In the genomic region with DNA sequence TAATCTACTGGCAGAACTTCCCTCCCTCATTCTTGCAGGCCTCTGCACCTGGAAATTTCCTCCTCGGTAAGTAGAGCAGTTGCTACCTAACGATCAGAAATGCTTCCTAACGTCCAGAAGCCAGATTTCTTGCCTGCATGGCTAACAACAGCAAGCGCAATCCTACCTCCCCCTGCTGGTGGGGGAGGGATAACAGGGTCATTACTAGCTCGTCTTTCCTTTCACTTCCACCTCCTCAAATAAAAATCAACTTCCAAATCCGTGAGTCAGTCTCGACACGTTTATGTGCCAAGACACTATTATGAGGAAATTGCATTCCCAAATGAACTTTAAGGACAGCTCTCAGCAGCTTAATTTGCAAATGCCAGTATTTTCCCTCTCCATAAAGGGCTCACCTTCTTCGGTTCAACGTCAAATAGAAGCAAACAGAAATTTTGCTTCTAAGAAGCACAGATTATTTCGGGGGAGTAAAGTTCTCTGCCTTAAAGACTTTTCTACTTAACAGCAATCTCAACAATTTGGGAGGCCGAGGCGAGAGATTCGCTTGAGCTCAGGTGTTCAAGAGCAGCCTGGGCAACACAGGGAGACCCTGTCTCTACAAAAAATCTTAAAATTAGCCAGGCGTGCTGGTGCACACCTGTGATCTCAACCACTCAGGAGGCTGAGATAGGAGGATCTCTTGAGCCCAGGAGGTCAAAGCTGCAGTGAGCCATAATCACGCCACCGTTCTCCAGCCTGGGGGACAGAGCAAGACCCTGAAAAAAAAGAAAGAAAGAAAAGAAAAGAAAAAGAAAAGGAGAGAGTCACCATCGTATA, we compare ENCODE assay signal across 8 cellular contexts.
DNase-seq lines count a peak whose midpoint lies in the region; ATAC-seq, FAIRE-seq and TF ChIP-seq lines count a peak whose summit lies in the region.

No MANE protein-coding gene starts in this region.

- peak overlapping the region; percentile 21; the same call in 1 of the 2 replicates for H3K4me3 Mint-ChIP-seq in WTC11

- no peaks in the 10 kb centered on the region for H3K27me3 Mint-ChIP-seq in WTC11 (ENCODE audit: low read depth)

- CTCF ChIA-PET in WTC11 (lab: Charles Lee): interaction anchor here (0.6 to 2.8 kb wide), 35 partner anchors 9 to 536 kb away, joined by 3 to 23 read pairs (median 4); no protein-coding TSS in a partner anchor

- H3K4me3 ChIP-seq in fibroblast of the aortic adventitia (ENCODE audit: low read depth, low read length) (no peak overlapping the region), small intestine (ENCODE audit: low read depth in 1 of 2, low read length in 2 of 2) (no peak overlapping the region)

- POLR2A ChIA-PET in WTC11 (lab: Charles Lee): no interaction called here

- H3K27ac Mint-ChIP-seq in WTC11: peak overlapping the region; percentile 66; the same call in 1 of the 2 replicates

- H3K4me1 Mint-ChIP-seq in WTC11: peaks cover 15% of the 10 kb centered on the region

- peaks cover 5% of the 10 kb centered on the region for H3K9me3 Mint-ChIP-seq in WTC11

- ATAC-seq in GM21515 (IDR thresholded peaks at IDR 0.05; ENCODE audit: unreplicated experiment) (peak; percentile 70), WTC11 (peak; percentile 91)

- peak; percentile 49 for DNase-seq in NK-92 treated with Interleukin-12 subunit alpha and Interleukin-12 subunit beta, amount 100 ng/mL, for 24 hours (lab: John Stamatoyannopoulos, UW)
- DNase-seq in NK-92 (lab: John Stamatoyannopoulos, UW; ENCODE audit: unreplicated experiment): no peak
- DNase-seq in LoVo (ENCODE audit: low spot score): peak; percentile 52
- peak; percentile 80 for DNase-seq in WTC11 (ENCODE audit: low spot score)
- no peak for DNase-seq in fibroblast of the aortic adventitia (ENCODE audit: low read depth)
- peak; percentile 54 for DNase-seq in small intestine
- no peak for DNase-seq in cerebellum (ENCODE audit: low spot score)

- H3K36me3 ChIP-seq in small intestine (ENCODE audit: control insufficient read depth in 2 of 2, insufficient read depth in 2 of 2, low read length in 2 of 2): no peaks in the 10 kb centered on the region

- H3K9me3 ChIP-seq in small intestine (ENCODE audit: control insufficient read depth, low read depth): no peaks in the 10 kb centered on the region

- H3K4me1 ChIP-seq in small intestine (ENCODE audit: control insufficient read depth in 2 of 2, insufficient read depth in 1 of 2, low read depth in 1 of 2, low read length in 1 of 2): no peaks in the 10 kb centered on the region

- H3K36me3 Mint-ChIP-seq in WTC11: peaks cover 4% of the 10 kb centered on the region

- no peak overlapping the region for H3K27ac ChIP-seq in small intestine (ENCODE audit: low read depth in 1 of 2, low read length in 1 of 2)

- peaks cover 0 to 2% of the 10 kb centered on the region in 2 donors for H3K27me3 ChIP-seq in small intestine (ENCODE audit: control insufficient read depth in 2 of 2, insufficient read depth in 2 of 2, low read length in 2 of 2)

- no peak for FAIRE-seq in small intestine (lab: Jason Lieb, UNC)

- peak; percentile 79 for TF ChIP-seq CTCF in WTC11 (IDR thresholded peaks at IDR 0.05)
- peak; percentile 3 for TF ChIP-seq CTCF in fibroblast of the aortic adventitia (IDR thresholded peaks at IDR 0.05; ENCODE audit: insufficient read depth, low read length)

- 39 to 49% (median 42%) methylated on average over 18 of the region's 18 CpGs for WGBS in small intestine, 3 donors

TF ChIP-seq in WTC11, 78 proteins besides CTCF, POLR2A, EP300 and RAD21:
- TF ChIP-seq NR2C2 (CRISPR knock-in tag; IDR thresholded peaks at IDR 0.05) (no peak), ETV6 (CRISPR knock-in tag; IDR thresholded peaks at IDR 0.05) (0 out of 2 replicates have a peak, but pooled peaks have one; percentile 24)
TF ChIP-seq in WTC11: peak in this region for 1.

Comparison
In these comparisons a context has a peak if more than half of its experiments do, and no peak if none do; other contexts are left out.
1. DNase-seq: peak in NK-92 treated with Interleukin-12 subunit alpha and Interleukin-12 subunit beta, amount 100 ng/mL, for 24 hours (single experiment), LoVo (single experiment), WTC11 (single experiment) and small intestine (single experiment); none in NK-92 (single experiment), fibroblast of the aortic adventitia (single experiment) and cerebellum (single experiment).